Comparison of ENCODE assay signal across 8 cellular contexts in the genomic region with DNA sequence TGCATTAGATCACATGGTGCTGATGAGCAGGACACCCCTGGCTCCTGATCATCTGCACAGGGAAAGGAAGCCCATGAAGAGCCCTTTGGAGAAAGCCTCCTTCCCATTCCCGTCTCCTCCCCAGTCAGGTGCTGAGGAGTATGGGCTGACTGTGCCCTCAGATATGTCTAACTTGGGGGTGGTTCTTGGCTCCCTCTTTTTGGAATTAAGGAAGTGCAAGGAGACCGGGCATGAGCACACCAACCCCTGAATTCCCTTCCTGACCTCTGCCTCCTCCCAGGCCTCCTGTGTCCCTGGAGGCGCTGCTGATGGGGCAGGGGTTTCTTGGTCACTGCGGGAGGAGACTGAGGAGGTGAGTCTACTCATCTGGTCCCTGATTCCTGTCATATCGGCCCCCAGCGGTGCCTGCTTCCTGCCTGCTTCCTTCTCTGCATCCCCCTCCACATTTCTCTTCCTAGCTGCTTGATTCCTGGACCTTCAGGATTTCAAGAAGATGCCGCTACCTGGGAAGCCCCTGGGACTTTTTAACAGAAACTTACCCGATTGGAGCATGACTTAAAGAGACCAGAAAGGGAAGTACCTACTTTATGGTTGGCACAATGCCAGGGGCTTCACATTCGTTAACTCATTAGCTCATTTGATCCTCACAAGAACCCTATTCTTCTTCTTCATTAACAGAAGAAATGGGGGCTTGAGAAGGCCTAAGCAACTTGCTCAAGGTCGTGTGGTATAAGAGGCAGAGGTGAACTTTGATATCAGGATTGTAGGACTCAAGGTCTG. TPM values are rescaled to one million over a fixed set of nuclear protein-coding genes. Genes with fewer than 3 reads are reported as not detected.
A peak's percentile ranks its signal among the peaks of the same experiment; 100 is the strongest.
DNase-seq lines count a peak whose midpoint lies in the region; ATAC-seq lines count a peak whose summit lies in the region.

No MANE protein-coding gene starts in this region.

- no peaks in the 10 kb centered on the region for H3K36me3 Mint-ChIP-seq in effector memory CD8-positive, alpha-beta T cell (ENCODE audit: insufficient read depth)

- H3K4me1 Mint-ChIP-seq in effector memory CD8-positive, alpha-beta T cell (ENCODE audit: low read depth in 2 of 2): peaks cover 0 to 7% of the 10 kb centered on the region in 2 donors

- intact Hi-C loops in left cardiac atrium (cut with DNase I): no loop called here

- H3K9me3 Mint-ChIP-seq in effector memory CD8-positive, alpha-beta T cell: no peaks in the 10 kb centered on the region

- ATAC-seq in effector memory CD8-positive, alpha-beta T cell (replicated peaks): peak; percentile 37
- ATAC-seq in left cardiac atrium: no peak

- no peak overlapping the region for H3K4me3 Mint-ChIP-seq in effector memory CD8-positive, alpha-beta T cell

- peak; percentile 23 for DNase-seq in NCI-H1105 (lab: John Stamatoyannopoulos, UW)
- DNase-seq in NCI-H1105 treated with DMSO at 0.1 percent for 48 hours (lab: John Stamatoyannopoulos, UW): no peak
- DNase-seq in GM19238 (ENCODE audit: insufficient read length, low spot score): peak; percentile 47
- peak; percentile 71 for DNase-seq in KG1 (lab: John Stamatoyannopoulos, UW)
- DNase-seq in effector memory CD8-positive, alpha-beta T cell: no peak
- no peak for DNase-seq in NCI-H748 treated with DMSO at 0.1 percent for 48 hours (lab: John Stamatoyannopoulos, UW)
- no peak for DNase-seq in NCI-H526 (lab: John Stamatoyannopoulos, UW)
- DNase-seq in left cardiac atrium: no peak

- no peak overlapping the region for H3K27ac Mint-ChIP-seq in effector memory CD8-positive, alpha-beta T cell

- peaks cover 59 to 96% of the 10 kb centered on the region in 2 donors for H3K27me3 Mint-ChIP-seq in effector memory CD8-positive, alpha-beta T cell

RNA-seq across cellular contexts. Expression of a gene that starts 22.5 kb away (rescaled TPM):
- 1 to 10 TPM; 6.6 to 8.8 TPM for total RNA-seq in left cardiac atrium

Comparison
In these comparisons a context has a peak if more than half of its experiments do, and no peak if none do; other contexts are left out.
1. DNase-seq: peak in NCI-H1105 (single experiment), GM19238 (single experiment) and KG1 (single experiment); none in NCI-H1105 treated with DMSO at 0.1 percent for 48 hours (single experiment), effector memory CD8-positive, alpha-beta T cell (0 of 3), NCI-H748 treated with DMSO at 0.1 percent for 48 hours (single experiment), NCI-H526 (0 of 2) and left cardiac atrium (single experiment).